In the genomic region with DNA sequence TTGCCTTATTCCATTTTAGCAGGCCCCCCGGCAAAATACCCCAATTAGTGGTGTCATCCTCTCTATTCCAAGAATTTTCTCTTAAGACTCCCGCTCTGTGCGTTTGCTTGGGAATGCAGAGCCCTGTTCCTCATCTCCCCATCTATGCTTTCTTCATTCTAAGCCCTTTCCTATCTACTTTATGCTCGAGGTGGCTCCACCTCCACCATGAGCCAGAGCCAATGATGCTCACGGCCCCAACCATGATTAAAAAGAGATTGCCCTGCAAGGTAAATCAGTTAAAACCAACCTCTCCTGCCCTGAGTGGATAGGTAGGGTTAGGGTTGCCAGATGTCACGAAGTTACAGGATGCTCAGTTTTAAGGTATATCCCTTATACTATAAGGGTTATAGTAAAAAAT, we compare ENCODE assay signal across 8 cellular contexts. TPM values are rescaled to one million over a fixed set of nuclear protein-coding genes. Genes with fewer than 3 reads are reported as not detected.
DNase-seq lines count a peak whose midpoint lies in the region; ATAC-seq, FAIRE-seq and TF ChIP-seq lines count a peak whose summit lies in the region.

No MANE protein-coding gene starts in this region.

- peaks cover 18% of the 10 kb centered on the region for H3K36me3 Mint-ChIP-seq in T-helper 1 cell treated with Interleukin-12 subunit alpha and Interleukin-12 subunit beta and Interleukin-4 antibody, amounts not matched to agents 30 μg/mL and 1 μg/mL, for 36 hours (ENCODE audit: low read depth)

- H3K9me3 Mint-ChIP-seq in T-helper 1 cell treated with Interleukin-12 subunit alpha and Interleukin-12 subunit beta and Interleukin-4 antibody, amounts not matched to agents 30 μg/mL and 1 μg/mL, for 36 hours, result no peaks in the 10 kb centered on the region

- POLR2A ChIA-PET in HEK293T (lab: Yijun Ruan, JAX), result interaction anchor here (0.7 to 2.6 kb wide), 16 partner anchors 9 to 605 kb away, joined by 3 to 28 read pairs (median 5); partner anchors contain the start of genes C5orf24, CAMLG and PCBD2

- H3K9me3 ChIP-seq in esophagus squamous epithelium, result no peaks in the 10 kb centered on the region

- H3K27ac ChIP-seq in esophagus squamous epithelium, result peak overlapping the region; percentile 88 to 98 (median 96)

- FAIRE-seq in H54 (lab: Jason Lieb, UNC), result no peak

- H3K4me1 ChIP-seq in esophagus squamous epithelium, result peaks cover 8 to 41% (median 11%) of the 10 kb centered on the region in 3 donors

- no peaks in the 10 kb centered on the region for H3K36me3 ChIP-seq in esophagus squamous epithelium

- H3K4me3 ChIP-seq in esophagus squamous epithelium, result peak overlapping the region in 3 of 4 donors; percentile 71 to 96 (median 86)

- H3K27me3 Mint-ChIP-seq in T-helper 1 cell treated with Interleukin-12 subunit alpha and Interleukin-12 subunit beta and Interleukin-4 antibody, amounts not matched to agents 30 μg/mL and 1 μg/mL, for 36 hours (ENCODE audit: low read depth), result no peaks in the 10 kb centered on the region

- ATAC-seq in GM21423 (IDR thresholded peaks at IDR 0.05; ENCODE audit: unreplicated experiment), result no peak

- peak overlapping the region; percentile 21 for H3K4me3 Mint-ChIP-seq in T-helper 1 cell treated with Interleukin-12 subunit alpha and Interleukin-12 subunit beta and Interleukin-4 antibody, amounts not matched to agents 30 μg/mL and 1 μg/mL, for 36 hours

- TF ChIP-seq POLR2A in esophagus squamous epithelium (IDR thresholded peaks at IDR 0.05), result no peak
- no peak for TF ChIP-seq POLR2A in H54 (IDR thresholded peaks at IDR 0.05; ENCODE audit: low read depth, low read length)

- H3K27me3 ChIP-seq in esophagus squamous epithelium, result no peaks in the 10 kb centered on the region

- peaks cover 26% of the 10 kb centered on the region for H3K4me1 Mint-ChIP-seq in T-helper 1 cell treated with Interleukin-12 subunit alpha and Interleukin-12 subunit beta and Interleukin-4 antibody, amounts not matched to agents 30 μg/mL and 1 μg/mL, for 36 hours (ENCODE audit: low read depth)

- TF ChIP-seq CTCF in esophagus squamous epithelium (IDR thresholded peaks at IDR 0.05), result no peak

- DNase-seq in HK-2 (ENCODE audit: unreplicated experiment), result peak; percentile 10
- DNase-seq in esophagus squamous epithelium (lab: John Stamatoyannopoulos, UW), result no peak
- DNase-seq in stimulated activated CD4-positive, alpha-beta T cell treated with anti-CD3 and anti-CD28 coated beads, Interleukin-1b, Interleukin-23, amount 100 ng/mL, for 48 hours, result peak; percentile 27
- no peak for DNase-seq in HEK293T (ENCODE audit: extremely low spot score)
- no peak for DNase-seq in NCI-H1694 treated with DMSO at 0.1 percent for 48 hours (lab: John Stamatoyannopoulos, UW)
- DNase-seq in H54 (ENCODE audit: insufficient read length, low spot score), result no peak

- peak overlapping the region; percentile 99 for H3K27ac Mint-ChIP-seq in T-helper 1 cell treated with Interleukin-12 subunit alpha and Interleukin-12 subunit beta and Interleukin-4 antibody, amounts not matched to agents 30 μg/mL and 1 μg/mL, for 36 hours

- CTCF ChIA-PET in HEK293T (lab: Yijun Ruan, JAX), result no interaction called here

- WGBS in esophagus squamous epithelium, 2 donors, result 64 to 75% methylated on average over 5 to 6 of the region's 6 CpGs

- intact Hi-C loops in esophagus squamous epithelium (cut with DNase I), result no loop called here

TF ChIP-seq in HEK293T, 16 proteins besides CTCF, POLR2A, EP300 and RAD21:
- TF ChIP-seq L3MBTL2 (conservative IDR thresholded peaks at IDR 0.05) (no peak), SUZ12 (IDR thresholded peaks at IDR 0.05) (no peak), TARDBP (IDR thresholded peaks at IDR 0.05) (no peak)
- TF ChIP-seq, protein P1, sequence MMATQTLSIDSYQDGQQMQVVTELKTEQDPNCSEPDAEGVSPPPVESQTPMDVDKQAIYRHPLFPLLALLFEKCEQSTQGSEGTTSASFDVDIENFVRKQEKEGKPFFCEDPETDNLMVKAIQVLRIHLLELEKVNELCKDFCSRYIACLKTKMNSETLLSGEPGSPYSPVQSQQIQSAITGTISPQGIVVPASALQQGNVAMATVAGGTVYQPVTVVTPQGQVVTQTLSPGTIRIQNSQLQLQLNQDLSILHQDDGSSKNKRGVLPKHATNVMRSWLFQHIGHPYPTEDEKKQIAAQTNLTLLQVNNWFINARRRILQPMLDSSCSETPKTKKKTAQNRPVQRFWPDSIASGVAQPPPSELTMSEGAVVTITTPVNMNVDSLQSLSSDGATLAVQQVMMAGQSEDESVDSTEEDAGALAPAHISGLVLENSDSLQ (IDR thresholded peaks at IDR 0.05), result no peak
TF ChIP-seq in HEK293T: peak in this region for 0.

RNA-seq across cellular contexts. Expression of gene TXNDC15, which starts 0.7 kb away (rescaled TPM):
- 10 to 100 TPM; 20.2 to 43.9 (median 35.2) TPM for total RNA-seq in esophagus squamous epithelium

RNA-seq across cellular contexts. Expression of gene C5orf24, which starts 27.7 kb away (rescaled TPM):
- total RNA-seq in esophagus squamous epithelium, result 10 to 100 TPM; 17.9 to 36.2 (median 24.7) TPM

RNA-seq across cellular contexts. Expression of gene PCBD2, which starts 31.4 kb away (rescaled TPM):
- total RNA-seq in esophagus squamous epithelium, result 10 to 100 TPM in 1 of 4 donors, 1 to 10 TPM in 3; 8.0 to 12.8 (median 8.8) TPM

Comparison
In these comparisons a context has a peak if more than half of its experiments do, and no peak if none do; other contexts are left out.
1. DNase-seq: peak in HK-2 (single experiment) and stimulated activated CD4-positive, alpha-beta T cell treated with anti-CD3 and anti-CD28 coated beads, Interleukin-1b, Interleukin-23, amount 100 ng/mL, for 48 hours (single experiment); none in esophagus squamous epithelium (single experiment), HEK293T (single experiment), NCI-H1694 treated with DMSO at 0.1 percent for 48 hours (single experiment) and H54 (single experiment).